Comparison of ENCODE assay signal across 1 cellular context in the genomic region with DNA sequence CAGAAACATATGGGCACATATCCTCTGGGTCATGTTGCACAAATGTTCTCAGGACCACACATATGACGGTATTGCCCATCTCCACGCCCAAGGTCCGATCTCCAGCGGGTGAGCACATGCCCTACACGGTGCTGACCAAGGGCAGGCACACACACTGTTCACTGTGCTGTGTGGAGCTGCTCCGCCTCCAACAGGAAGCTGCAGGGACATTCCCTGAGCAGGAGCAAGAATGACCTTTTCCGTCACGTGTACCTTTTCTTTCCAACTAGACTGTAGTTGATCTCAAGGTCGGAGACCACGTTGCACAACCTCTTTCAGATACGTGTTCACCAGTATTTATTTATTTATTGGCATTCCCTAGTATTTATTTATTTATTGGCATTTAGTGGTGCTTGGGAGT.
TF ChIP-seq lines count a peak whose summit lies in the region.

No MANE protein-coding gene starts in this region.

TF ChIP-seq in HepG2, 621 proteins besides CTCF, POLR2A, EP300 and RAD21 (continues in another document):
- TF ChIP-seq KDM4B (CRISPR knock-in tag; IDR thresholded peaks at IDR 0.05) (no peak), PAX8 (CRISPR knock-in tag; IDR thresholded peaks at IDR 0.05; ENCODE audit: borderline replicate concordance) (no peak), HDAC2 (CRISPR knock-in tag; IDR thresholded peaks at IDR 0.05) (peak; percentile 80), KDM3A (CRISPR knock-in tag; IDR thresholded peaks at IDR 0.05; ENCODE audit: low read depth) (no peak), SP140L (CRISPR knock-in tag; IDR thresholded peaks at IDR 0.05; ENCODE audit: borderline replicate concordance) (no peak), GZF1 (CRISPR knock-in tag; IDR thresholded peaks at IDR 0.05) (no peak), PPARG (CRISPR knock-in tag; conservative IDR thresholded peaks at IDR 0.05) (0 out of 2 replicates have a peak, but pooled peaks have one; percentile 30), BRD4 (CRISPR knock-in tag; IDR thresholded peaks at IDR 0.05) (no peak), ZNF510 (CRISPR knock-in tag; IDR thresholded peaks at IDR 0.05; ENCODE audit: low read depth) (no peak), ISX (CRISPR knock-in tag; conservative IDR thresholded peaks at IDR 0.05) (no peak), ZNF101 (CRISPR knock-in tag; IDR thresholded peaks at IDR 0.05; ENCODE audit: borderline replicate concordance, low read depth) (no peak), ZNF337 (CRISPR knock-in tag; IDR thresholded peaks at IDR 0.05; ENCODE audit: borderline replicate concordance, low read depth) (no peak), ZBTB42 (CRISPR knock-in tag; IDR thresholded peaks at IDR 0.05) (no peak), PLRG1 (conservative IDR thresholded peaks at IDR 0.05) (no peak), ZNF496 (CRISPR knock-in tag; IDR thresholded peaks at IDR 0.05; ENCODE audit: insufficient replicate concordance) (no peak), HHEX (CRISPR knock-in tag; IDR thresholded peaks at IDR 0.05) (no peak), RBM22 (optimal IDR thresholded peaks at IDR 0.05; ENCODE audit: low read length) (no peak), KLF12 (CRISPR knock-in tag; IDR thresholded peaks at IDR 0.05; ENCODE audit: borderline replicate concordance) (no peak), ZNF557 (CRISPR knock-in tag; IDR thresholded peaks at IDR 0.05) (no peak), ZNF766 (CRISPR knock-in tag; IDR thresholded peaks at IDR 0.05; ENCODE audit: borderline replicate concordance) (no peak), TBL1XR1 (IDR thresholded peaks at IDR 0.05; ENCODE audit: borderline replicate concordance, low read length, partially characterized antibody) (no peak), ZNF20 (CRISPR knock-in tag; IDR thresholded peaks at IDR 0.05) (no peak), ZNF235 (CRISPR knock-in tag; IDR thresholded peaks at IDR 0.05; ENCODE audit: borderline replicate concordance) (no peak), ZNF556 (CRISPR knock-in tag; IDR thresholded peaks at IDR 0.05; ENCODE audit: borderline replicate concordance) (peak; percentile 69; the same call in 1 of the 2 replicates), ZFYVE20 (CRISPR knock-in tag; IDR thresholded peaks at IDR 0.05; ENCODE audit: borderline replicate concordance, low read depth) (no peak), ZSCAN21 (CRISPR knock-in tag; IDR thresholded peaks at IDR 0.05; ENCODE audit: borderline replicate concordance) (peak; percentile 56; the same call in 1 of the 2 replicates), ZNF652 (CRISPR knock-in tag; IDR thresholded peaks at IDR 0.05; ENCODE audit: borderline replicate concordance, low read depth) (no peak), NCOR1 (IDR thresholded peaks at IDR 0.05; ENCODE audit: borderline replicate concordance, low read length) (no peak; the same call in 1 of the 2 replicates), ZNF678 (CRISPR knock-in tag; IDR thresholded peaks at IDR 0.05) (no peak), RBFOX2 (IDR thresholded peaks at IDR 0.05; ENCODE audit: low read depth, low read length) (no peak), YEATS4 (CRISPR knock-in tag; IDR thresholded peaks at IDR 0.05; ENCODE audit: borderline replicate concordance) (0 out of 2 replicates have a peak, but pooled peaks have one; percentile 21), U2AF2 (IDR thresholded peaks at IDR 0.05; ENCODE audit: low read depth, low read length) (no peak), YEATS2 (CRISPR knock-in tag; IDR thresholded peaks at IDR 0.05; ENCODE audit: borderline replicate concordance) (peak; percentile 30; the same call in 1 of the 2 replicates), DPF2 (CRISPR knock-in tag; IDR thresholded peaks at IDR 0.05; ENCODE audit: borderline replicate concordance, low read depth) (peak; percentile 44; the same call in 1 of the 2 replicates)
- TF ChIP-seq, protein P1, sequence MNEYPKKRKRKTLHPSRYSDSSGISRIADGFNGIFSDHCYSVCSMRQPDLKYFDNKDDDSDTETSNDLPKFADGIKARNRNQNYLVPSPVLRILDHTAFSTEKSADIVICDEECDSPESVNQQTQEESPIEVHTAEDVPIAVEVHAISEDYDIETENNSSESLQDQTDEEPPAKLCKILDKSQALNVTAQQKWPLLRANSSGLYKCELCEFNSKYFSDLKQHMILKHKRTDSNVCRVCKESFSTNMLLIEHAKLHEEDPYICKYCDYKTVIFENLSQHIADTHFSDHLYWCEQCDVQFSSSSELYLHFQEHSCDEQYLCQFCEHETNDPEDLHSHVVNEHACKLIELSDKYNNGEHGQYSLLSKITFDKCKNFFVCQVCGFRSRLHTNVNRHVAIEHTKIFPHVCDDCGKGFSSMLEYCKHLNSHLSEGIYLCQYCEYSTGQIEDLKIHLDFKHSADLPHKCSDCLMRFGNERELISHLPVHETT (CRISPR knock-in tag; conservative IDR thresholded peaks at IDR 0.05), result no peak
- TF ChIP-seq, protein P2, sequence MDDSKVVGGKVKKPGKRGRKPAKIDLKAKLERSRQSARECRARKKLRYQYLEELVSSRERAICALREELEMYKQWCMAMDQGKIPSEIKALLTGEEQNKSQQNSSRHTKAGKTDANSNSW (CRISPR knock-in tag; IDR thresholded peaks at IDR 0.05; ENCODE audit: borderline replicate concordance), result no peak
- TF ChIP-seq, protein P3, sequence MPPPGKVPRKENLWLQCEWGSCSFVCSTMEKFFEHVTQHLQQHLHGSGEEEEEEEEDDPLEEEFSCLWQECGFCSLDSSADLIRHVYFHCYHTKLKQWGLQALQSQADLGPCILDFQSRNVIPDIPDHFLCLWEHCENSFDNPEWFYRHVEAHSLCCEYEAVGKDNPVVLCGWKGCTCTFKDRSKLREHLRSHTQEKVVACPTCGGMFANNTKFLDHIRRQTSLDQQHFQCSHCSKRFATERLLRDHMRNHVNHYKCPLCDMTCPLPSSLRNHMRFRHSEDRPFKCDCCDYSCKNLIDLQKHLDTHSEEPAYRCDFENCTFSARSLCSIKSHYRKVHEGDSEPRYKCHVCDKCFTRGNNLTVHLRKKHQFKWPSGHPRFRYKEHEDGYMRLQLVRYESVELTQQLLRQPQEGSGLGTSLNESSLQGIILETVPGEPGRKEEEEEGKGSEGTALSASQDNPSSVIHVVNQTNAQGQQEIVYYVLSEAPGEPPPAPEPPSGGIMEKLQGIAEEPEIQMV (CRISPR knock-in tag; IDR thresholded peaks at IDR 0.05; ENCODE audit: low read depth), result peak; percentile 40; the same call in 1 of the 2 replicates
- TF ChIP-seq, protein P4, sequence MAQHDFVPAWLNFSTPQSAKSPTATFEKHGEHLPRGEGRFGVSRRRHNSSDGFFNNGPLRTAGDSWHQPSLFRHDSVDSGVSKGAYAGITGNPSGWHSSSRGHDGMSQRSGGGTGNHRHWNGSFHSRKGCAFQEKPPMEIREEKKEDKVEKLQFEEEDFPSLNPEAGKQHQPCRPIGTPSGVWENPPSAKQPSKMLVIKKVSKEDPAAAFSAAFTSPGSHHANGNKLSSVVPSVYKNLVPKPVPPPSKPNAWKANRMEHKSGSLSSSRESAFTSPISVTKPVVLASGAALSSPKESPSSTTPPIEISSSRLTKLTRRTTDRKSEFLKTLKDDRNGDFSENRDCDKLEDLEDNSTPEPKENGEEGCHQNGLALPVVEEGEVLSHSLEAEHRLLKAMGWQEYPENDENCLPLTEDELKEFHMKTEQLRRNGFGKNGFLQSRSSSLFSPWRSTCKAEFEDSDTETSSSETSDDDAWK (CRISPR knock-in tag; IDR thresholded peaks at IDR 0.05), result no peak
- TF ChIP-seq, protein P5, sequence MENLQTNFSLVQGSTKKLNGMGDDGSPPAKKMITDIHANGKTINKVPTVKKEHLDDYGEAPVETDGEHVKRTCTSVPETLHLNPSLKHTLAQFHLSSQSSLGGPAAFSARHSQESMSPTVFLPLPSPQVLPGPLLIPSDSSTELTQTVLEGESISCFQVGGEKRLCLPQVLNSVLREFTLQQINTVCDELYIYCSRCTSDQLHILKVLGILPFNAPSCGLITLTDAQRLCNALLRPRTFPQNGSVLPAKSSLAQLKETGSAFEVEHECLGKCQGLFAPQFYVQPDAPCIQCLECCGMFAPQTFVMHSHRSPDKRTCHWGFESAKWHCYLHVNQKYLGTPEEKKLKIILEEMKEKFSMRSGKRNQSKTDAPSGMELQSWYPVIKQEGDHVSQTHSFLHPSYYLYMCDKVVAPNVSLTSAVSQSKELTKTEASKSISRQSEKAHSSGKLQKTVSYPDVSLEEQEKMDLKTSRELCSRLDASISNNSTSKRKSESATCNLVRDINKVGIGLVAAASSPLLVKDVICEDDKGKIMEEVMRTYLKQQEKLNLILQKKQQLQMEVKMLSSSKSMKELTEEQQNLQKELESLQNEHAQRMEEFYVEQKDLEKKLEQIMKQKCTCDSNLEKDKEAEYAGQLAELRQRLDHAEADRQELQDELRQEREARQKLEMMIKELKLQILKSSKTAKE (CRISPR knock-in tag; IDR thresholded peaks at IDR 0.05; ENCODE audit: borderline replicate concordance), result peak; percentile 90
- TF ChIP-seq, protein P6, sequence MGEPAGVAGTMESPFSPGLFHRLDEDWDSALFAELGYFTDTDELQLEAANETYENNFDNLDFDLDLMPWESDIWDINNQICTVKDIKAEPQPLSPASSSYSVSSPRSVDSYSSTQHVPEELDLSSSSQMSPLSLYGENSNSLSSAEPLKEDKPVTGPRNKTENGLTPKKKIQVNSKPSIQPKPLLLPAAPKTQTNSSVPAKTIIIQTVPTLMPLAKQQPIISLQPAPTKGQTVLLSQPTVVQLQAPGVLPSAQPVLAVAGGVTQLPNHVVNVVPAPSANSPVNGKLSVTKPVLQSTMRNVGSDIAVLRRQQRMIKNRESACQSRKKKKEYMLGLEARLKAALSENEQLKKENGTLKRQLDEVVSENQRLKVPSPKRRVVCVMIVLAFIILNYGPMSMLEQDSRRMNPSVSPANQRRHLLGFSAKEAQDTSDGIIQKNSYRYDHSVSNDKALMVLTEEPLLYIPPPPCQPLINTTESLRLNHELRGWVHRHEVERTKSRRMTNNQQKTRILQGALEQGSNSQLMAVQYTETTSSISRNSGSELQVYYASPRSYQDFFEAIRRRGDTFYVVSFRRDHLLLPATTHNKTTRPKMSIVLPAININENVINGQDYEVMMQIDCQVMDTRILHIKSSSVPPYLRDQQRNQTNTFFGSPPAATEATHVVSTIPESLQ (CRISPR knock-in tag; conservative IDR thresholded peaks at IDR 0.05), result no peak
- TF ChIP-seq, protein P7, sequence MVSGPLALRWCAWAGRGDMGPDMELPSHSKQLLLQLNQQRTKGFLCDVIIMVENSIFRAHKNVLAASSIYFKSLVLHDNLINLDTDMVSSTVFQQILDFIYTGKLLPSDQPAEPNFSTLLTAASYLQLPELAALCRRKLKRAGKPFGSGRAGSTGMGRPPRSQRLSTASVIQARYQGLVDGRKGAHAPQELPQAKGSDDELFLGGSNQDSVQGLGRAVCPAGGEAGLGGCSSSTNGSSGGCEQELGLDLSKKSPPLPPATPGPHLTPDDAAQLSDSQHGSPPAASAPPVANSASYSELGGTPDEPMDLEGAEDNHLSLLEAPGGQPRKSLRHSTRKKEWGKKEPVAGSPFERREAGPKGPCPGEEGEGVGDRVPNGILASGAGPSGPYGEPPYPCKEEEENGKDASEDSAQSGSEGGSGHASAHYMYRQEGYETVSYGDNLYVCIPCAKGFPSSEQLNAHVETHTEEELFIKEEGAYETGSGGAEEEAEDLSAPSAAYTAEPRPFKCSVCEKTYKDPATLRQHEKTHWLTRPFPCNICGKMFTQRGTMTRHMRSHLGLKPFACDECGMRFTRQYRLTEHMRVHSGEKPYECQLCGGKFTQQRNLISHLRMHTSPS (CRISPR knock-in tag; IDR thresholded peaks at IDR 0.05; ENCODE audit: low read depth), result no peak
- TF ChIP-seq, protein P8, sequence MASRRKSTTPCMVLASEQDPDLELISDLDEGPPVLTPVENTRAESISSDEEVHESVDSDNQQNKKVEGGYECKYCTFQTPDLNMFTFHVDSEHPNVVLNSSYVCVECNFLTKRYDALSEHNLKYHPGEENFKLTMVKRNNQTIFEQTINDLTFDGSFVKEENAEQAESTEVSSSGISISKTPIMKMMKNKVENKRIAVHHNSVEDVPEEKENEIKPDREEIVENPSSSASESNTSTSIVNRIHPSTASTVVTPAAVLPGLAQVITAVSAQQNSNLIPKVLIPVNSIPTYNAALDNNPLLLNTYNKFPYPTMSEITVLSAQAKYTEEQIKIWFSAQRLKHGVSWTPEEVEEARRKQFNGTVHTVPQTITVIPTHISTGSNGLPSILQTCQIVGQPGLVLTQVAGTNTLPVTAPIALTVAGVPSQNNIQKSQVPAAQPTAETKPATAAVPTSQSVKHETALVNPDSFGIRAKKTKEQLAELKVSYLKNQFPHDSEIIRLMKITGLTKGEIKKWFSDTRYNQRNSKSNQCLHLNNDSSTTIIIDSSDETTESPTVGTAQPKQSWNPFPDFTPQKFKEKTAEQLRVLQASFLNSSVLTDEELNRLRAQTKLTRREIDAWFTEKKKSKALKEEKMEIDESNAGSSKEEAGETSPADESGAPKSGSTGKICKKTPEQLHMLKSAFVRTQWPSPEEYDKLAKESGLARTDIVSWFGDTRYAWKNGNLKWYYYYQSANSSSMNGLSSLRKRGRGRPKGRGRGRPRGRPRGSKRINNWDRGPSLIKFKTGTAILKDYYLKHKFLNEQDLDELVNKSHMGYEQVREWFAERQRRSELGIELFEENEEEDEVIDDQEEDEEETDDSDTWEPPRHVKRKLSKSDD (CRISPR knock-in tag; IDR thresholded peaks at IDR 0.05; ENCODE audit: low read depth), result no peak
- TF ChIP-seq, protein P9, sequence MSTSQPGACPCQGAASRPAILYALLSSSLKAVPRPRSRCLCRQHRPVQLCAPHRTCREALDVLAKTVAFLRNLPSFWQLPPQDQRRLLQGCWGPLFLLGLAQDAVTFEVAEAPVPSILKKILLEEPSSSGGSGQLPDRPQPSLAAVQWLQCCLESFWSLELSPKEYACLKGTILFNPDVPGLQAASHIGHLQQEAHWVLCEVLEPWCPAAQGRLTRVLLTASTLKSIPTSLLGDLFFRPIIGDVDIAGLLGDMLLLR (CRISPR knock-in tag; IDR thresholded peaks at IDR 0.05), result no peak
- TF ChIP-seq, protein P10, sequence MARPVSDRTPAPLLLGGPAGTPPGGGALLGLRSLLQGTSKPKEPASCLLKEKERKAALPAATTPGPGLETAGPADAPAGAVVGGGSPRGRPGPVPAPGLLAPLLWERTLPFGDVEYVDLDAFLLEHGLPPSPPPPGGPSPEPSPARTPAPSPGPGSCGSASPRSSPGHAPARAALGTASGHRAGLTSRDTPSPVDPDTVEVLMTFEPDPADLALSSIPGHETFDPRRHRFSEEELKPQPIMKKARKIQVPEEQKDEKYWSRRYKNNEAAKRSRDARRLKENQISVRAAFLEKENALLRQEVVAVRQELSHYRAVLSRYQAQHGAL (CRISPR knock-in tag; IDR thresholded peaks at IDR 0.05; ENCODE audit: not compliant biosample characterization), result no peak
- TF ChIP-seq, protein P11, sequence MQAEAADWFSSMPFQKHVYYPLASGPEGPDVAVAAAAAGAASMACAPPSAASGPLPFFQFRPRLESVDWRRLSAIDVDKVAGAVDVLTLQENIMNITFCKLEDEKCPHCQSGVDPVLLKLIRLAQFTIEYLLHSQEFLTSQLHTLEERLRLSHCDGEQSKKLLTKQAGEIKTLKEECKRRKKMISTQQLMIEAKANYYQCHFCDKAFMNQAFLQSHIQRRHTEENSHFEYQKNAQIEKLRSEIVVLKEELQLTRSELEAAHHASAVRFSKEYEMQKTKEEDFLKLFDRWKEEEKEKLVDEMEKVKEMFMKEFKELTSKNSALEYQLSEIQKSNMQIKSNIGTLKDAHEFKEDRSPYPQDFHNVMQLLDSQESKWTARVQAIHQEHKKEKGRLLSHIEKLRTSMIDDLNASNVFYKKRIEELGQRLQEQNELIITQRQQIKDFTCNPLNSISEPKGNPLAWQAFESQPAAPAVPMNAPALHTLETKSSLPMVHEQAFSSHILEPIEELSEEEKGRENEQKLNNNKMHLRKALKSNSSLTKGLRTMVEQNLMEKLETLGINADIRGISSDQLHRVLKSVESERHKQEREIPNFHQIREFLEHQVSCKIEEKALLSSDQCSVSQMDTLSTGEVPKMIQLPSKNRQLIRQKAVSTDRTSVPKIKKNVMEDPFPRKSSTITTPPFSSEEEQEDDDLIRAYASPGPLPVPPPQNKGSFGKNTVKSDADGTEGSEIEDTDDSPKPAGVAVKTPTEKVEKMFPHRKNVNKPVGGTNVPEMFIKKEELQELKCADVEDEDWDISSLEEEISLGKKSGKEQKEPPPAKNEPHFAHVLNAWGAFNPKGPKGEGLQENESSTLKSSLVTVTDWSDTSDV (CRISPR knock-in tag; IDR thresholded peaks at IDR 0.05), result no peak
